In the genomic region with DNA sequence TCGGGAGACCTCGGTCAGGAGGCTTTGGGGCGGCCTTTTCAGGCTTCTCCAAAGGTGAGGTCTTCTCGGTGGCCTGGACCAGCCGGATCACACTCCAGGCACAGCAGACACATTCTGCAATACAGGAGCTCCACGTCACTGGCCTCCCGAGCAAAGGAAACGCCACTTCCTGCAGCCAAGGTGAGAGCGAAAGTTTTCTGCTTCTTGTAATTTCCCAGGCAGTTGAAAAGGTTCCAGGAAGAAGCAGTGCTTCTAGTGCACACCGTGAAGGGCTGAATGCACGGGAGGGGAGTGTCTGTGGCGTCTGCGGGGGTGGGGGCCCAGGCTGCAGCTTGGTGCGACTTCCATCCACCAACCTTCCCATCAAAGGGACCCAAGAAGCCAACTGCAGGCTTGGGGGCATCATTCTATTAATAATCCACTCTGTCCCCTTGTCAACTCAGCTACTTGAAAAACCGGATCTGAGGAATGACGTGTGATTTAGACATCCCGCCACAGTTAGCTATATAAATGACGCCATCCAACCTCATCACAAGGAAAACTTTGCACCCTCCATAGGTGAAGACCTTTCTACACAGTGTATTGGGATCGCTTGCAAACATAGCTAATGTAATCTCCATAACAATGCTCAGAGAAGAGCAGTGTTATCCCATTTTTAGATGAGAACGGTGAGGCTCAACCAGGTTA, we compare ENCODE assay signal across 11 cellular contexts.
DNase-seq lines count a peak whose midpoint lies in the region; ATAC-seq and FAIRE-seq lines count a peak whose summit lies in the region.
"Had no signal": no experiment of that assay in that cellular context is flagged by ENCODE, and none has a peak within 500 bp of the region (broad histone marks: within the 10 kb centered on the region; RNA-seq: fewer than 3 reads in every experiment).

No MANE protein-coding gene starts in this region.

- peaks cover 90% of the 10 kb centered on the region for H3K4me1 Mint-ChIP-seq in activated CD4-positive, alpha-beta memory T cell treated with anti-CD3 and anti-CD28 coated beads for 36 hours (ENCODE audit: low read depth)
- peaks cover 66 to 84% of the 10 kb centered on the region in 2 donors for H3K4me1 Mint-ChIP-seq in effector memory CD8-positive, alpha-beta T cell (ENCODE audit: low read depth in 2 of 2)

- CTCF ChIA-PET in activated CD4-positive, alpha-beta memory T cell treated with anti-CD3 and anti-CD28 coated beads for 36 hours (lab: Charles Lee): interaction anchor here (1.2 to 3.3 kb wide), 12 partner anchors 8 to 500 kb away, joined by 3 to 38 read pairs (median 5); no protein-coding TSS in a partner anchor

- DNase-seq in GM19239 (ENCODE audit: insufficient read length, low spot score): no peak
- peak; percentile 79 for DNase-seq in activated CD4-positive, alpha-beta memory T cell treated with anti-CD3 and anti-CD28 coated beads for 36 hours
- peak; percentile 14 to 36 (median 21) for DNase-seq in effector memory CD8-positive, alpha-beta T cell
- DNase-seq in stimulated activated CD4-positive, alpha-beta T cell treated with anti-CD3 and anti-CD28 coated beads, TNF-alpha, amount 100 ng/mL, for 48 hours (ENCODE audit: low read depth in 3 of 3): peak in 2 of 3 donors; percentile 40 to 45
- no peak for DNase-seq in HuH-7.5 (ENCODE audit: low spot score)
- DNase-seq in NCI-H446 treated with DMSO at 0.1 percent for 48 hours (lab: John Stamatoyannopoulos, UW): no peak
- DNase-seq in substantia nigra (lab: John Stamatoyannopoulos, UW): no peak
- DNase-seq: NCI-H1105, SHP77 had no signal

- peak; percentile 57 for ATAC-seq in effector memory CD8-positive, alpha-beta T cell (replicated peaks)
- no peak for ATAC-seq in HG03045 (IDR thresholded peaks at IDR 0.05; ENCODE audit: unreplicated experiment)
- ATAC-seq: gastroesophageal sphincter had no signal

- intact Hi-C loops in activated CD4-positive, alpha-beta memory T cell treated with anti-CD3 and anti-CD28 coated beads for 36 hours (cut with micrococcal nuclease): loop anchor here (1.0 to 2.0 kb wide), 2 partner anchors 31 to 117 kb away; no protein-coding TSS in a partner anchor

- peaks cover 5% of the 10 kb centered on the region for H3K9me3 Mint-ChIP-seq in activated CD4-positive, alpha-beta memory T cell treated with anti-CD3 and anti-CD28 coated beads for 36 hours
- no peaks in the 10 kb centered on the region for H3K9me3 Mint-ChIP-seq in effector memory CD8-positive, alpha-beta T cell

- no peaks in the 10 kb centered on the region for H3K27me3 Mint-ChIP-seq in activated CD4-positive, alpha-beta memory T cell treated with anti-CD3 and anti-CD28 coated beads for 36 hours
- no peaks in the 10 kb centered on the region for H3K27me3 Mint-ChIP-seq in effector memory CD8-positive, alpha-beta T cell

- peak; percentile 86 for FAIRE-seq in GM19239 (lab: Jason Lieb, UNC)

- peaks cover 40% of the 10 kb centered on the region for H3K36me3 Mint-ChIP-seq in activated CD4-positive, alpha-beta memory T cell treated with anti-CD3 and anti-CD28 coated beads for 36 hours
- H3K36me3 Mint-ChIP-seq in effector memory CD8-positive, alpha-beta T cell (ENCODE audit: insufficient read depth): peaks cover 26% of the 10 kb centered on the region

- no peak overlapping the region for H3K27ac ChIP-seq in substantia nigra (ENCODE audit: low read depth, low read length, poor library complexity, severe bottlenecking)
- H3K27ac ChIP-seq: gastroesophageal sphincter had no signal

- POLR2A ChIA-PET in activated CD4-positive, alpha-beta memory T cell treated with anti-CD3 and anti-CD28 coated beads for 36 hours (lab: Charles Lee): interaction anchor here (0.7 to 2.8 kb wide), 17 partner anchors 8 to 149 kb away, joined by 3 to 37 read pairs (median 9); partner anchors contain the start of gene NFATC2

- H3K27ac Mint-ChIP-seq in activated CD4-positive, alpha-beta memory T cell treated with anti-CD3 and anti-CD28 coated beads for 36 hours: peak overlapping the region; percentile 97
- peak overlapping the region; percentile 94 to 97 for H3K27ac Mint-ChIP-seq in effector memory CD8-positive, alpha-beta T cell

- H3K4me3 Mint-ChIP-seq in activated CD4-positive, alpha-beta memory T cell treated with anti-CD3 and anti-CD28 coated beads for 36 hours: peak overlapping the region; percentile 61
- H3K4me3 Mint-ChIP-seq in effector memory CD8-positive, alpha-beta T cell: peak overlapping the region; percentile 75 to 76

Comparison
In these comparisons a context has a peak if more than half of its experiments do, and no peak if none do; other contexts are left out.
1. DNase-seq: peak in activated CD4-positive, alpha-beta memory T cell treated with anti-CD3 and anti-CD28 coated beads for 36 hours (single experiment), effector memory CD8-positive, alpha-beta T cell (3 of 3) and stimulated activated CD4-positive, alpha-beta T cell treated with anti-CD3 and anti-CD28 coated beads, TNF-alpha, amount 100 ng/mL, for 48 hours (2 of 3); none in GM19239 (single experiment), HuH-7.5 (single experiment), NCI-H446 treated with DMSO at 0.1 percent for 48 hours (single experiment) and substantia nigra (0 of 49).